12 cellular contexts compared by ENCODE assay signal in the genomic region with DNA sequence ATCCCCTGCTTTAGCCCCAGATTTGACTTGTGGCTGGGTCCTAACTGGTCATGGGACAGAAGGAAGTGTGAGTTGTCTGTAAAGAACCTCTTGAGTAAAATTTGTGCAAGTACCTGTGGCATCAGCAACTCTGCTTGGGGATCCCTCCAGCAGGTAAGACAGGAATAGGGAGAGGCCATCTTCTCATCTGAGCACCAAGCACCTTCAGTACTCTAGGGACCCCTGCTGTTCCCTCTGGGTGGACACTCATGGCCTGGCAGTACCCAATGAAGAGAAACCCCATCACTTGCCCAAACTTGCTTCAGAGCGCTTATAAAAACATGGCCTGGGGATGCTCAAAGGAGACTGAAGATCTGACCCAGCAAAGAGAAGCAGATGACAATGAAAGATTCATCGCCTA.
A peak's percentile ranks its signal among the peaks of the same experiment; 100 is the strongest.
DNase-seq lines count a peak whose midpoint lies in the region; ATAC-seq, FAIRE-seq and TF ChIP-seq lines count a peak whose summit lies in the region.
"Had no signal": no experiment of that assay in that cellular context is flagged by ENCODE, and none has a peak within 500 bp of the region (broad histone marks: within the 10 kb centered on the region; RNA-seq: fewer than 3 reads in every experiment).

No MANE protein-coding gene starts in this region.

- H3K36me3 ChIP-seq in HepG2 (replicated peaks in 1 of 2; ENCODE audit: control insufficient read depth in 1 of 2, insufficient read depth in 2 of 2, low read length in 2 of 2) (no peaks in the 10 kb centered on the region), right lobe of liver (no peaks in the 10 kb centered on the region), PC-9 (ENCODE audit: low read depth) (no peaks in the 10 kb centered on the region), esophagus muscularis mucosa (no peaks in the 10 kb centered on the region), upper lobe of right lung (no peaks in the 10 kb centered on the region)
- H3K36me3 ChIP-seq: vagina had no signal

- H3K9me2 ChIP-seq in PC-9 (ENCODE audit: insufficient read depth), result no peaks in the 10 kb centered on the region

- CTCF ChIA-PET in HepG2 (lab: Yijun Ruan, JAX; ENCODE audit: low intra/inter-chr PET ratio, low total read pairs) (no interaction called here), PC-9 (lab: Charles Lee) (no interaction called here)

- TF ChIP-seq POLR2A in HepG2 (IDR thresholded peaks at IDR 0.05; ENCODE audit: insufficient read depth in 1 of 2, low read depth in 2 of 2, low read length in 2 of 2) (no peak), right lobe of liver (IDR thresholded peaks at IDR 0.05) (no peak), esophagus muscularis mucosa (IDR thresholded peaks at IDR 0.05; ENCODE audit: low read depth) (no peak)

- H3K27me3 ChIP-seq in HepG2 (ENCODE audit: control insufficient read depth in 1 of 2, insufficient read depth in 2 of 2, low read length in 2 of 2), result peaks cover 0 to 11% of the 10 kb centered on the region in 2 experiments; a peak in 2 of 5 replicates
- peaks cover 0 to 6% of the 10 kb centered on the region in 2 donors for H3K27me3 ChIP-seq in right lobe of liver
- H3K27me3 ChIP-seq in PC-9 (ENCODE audit: insufficient read depth, low read depth), result peaks cover 4% of the 10 kb centered on the region; the same call in 1 of the 2 replicates
- peaks cover 0 to 10% (median 0%) of the 10 kb centered on the region in 4 donors for H3K27me3 ChIP-seq in esophagus muscularis mucosa
- H3K27me3 ChIP-seq in upper lobe of right lung, result no peaks in the 10 kb centered on the region
- H3K27me3 ChIP-seq: vagina had no signal

- TF ChIP-seq RAD21 in HepG2 (CRISPR knock-in tag; IDR thresholded peaks at IDR 0.05), result no peak

- H3K4me1 ChIP-seq in HepG2 (ENCODE audit: insufficient read depth, low read length), result no peaks in the 10 kb centered on the region
- no peaks in the 10 kb centered on the region for H3K4me1 ChIP-seq in right lobe of liver
- H3K4me1 ChIP-seq in PC-9 (replicated peaks; ENCODE audit: insufficient read depth), result peaks cover 6% of the 10 kb centered on the region; the same call in 1 of the 2 replicates
- H3K4me1 ChIP-seq in esophagus muscularis mucosa, result no peaks in the 10 kb centered on the region
- H3K4me1 ChIP-seq in upper lobe of right lung, result no peaks in the 10 kb centered on the region
- H3K4me1 ChIP-seq: vagina had no signal

- H2AFZ ChIP-seq in HepG2 (ENCODE audit: low read length), result no peak overlapping the region
- H2AFZ ChIP-seq in PC-9, result no peak overlapping the region

- H3K4me2 ChIP-seq in HepG2 (ENCODE audit: low read depth, low read length) (no peak overlapping the region), PC-9 (no peak overlapping the region)

- 55% methylated on average over 2 of the region's 2 CpGs for WGBS in HepG2 (ENCODE audit: low lambda C conversion rate)
- WGBS in right lobe of liver (ENCODE audit: insufficient coverage, low coverage, low lambda C conversion rate, missing lambda C conversion rate), result 90% methylated on average over 2 of the region's 2 CpGs
- 99% methylated on average over 2 of the region's 2 CpGs for WGBS in esophagus muscularis mucosa

- no peak overlapping the region for H3K9ac ChIP-seq in HepG2 (ENCODE audit: insufficient read depth, low read depth, low read length)

- H3K79me2 ChIP-seq in HepG2 (ENCODE audit: insufficient read depth, low read length) (no peaks in the 10 kb centered on the region), PC-9 (ENCODE audit: low read depth) (no peaks in the 10 kb centered on the region)

- no peak for FAIRE-seq in HepG2 (lab: Jason Lieb, UNC)
- FAIRE-seq: astrocyte had no signal

- H4K20me1 ChIP-seq in HepG2 (ENCODE audit: insufficient read depth, low read length), result no peaks in the 10 kb centered on the region
- H4K20me1 ChIP-seq in PC-9 (ENCODE audit: insufficient read depth), result no peaks in the 10 kb centered on the region

- intact Hi-C loops in HepG2 (cut with micrococcal nuclease; ENCODE audit: unreplicated experiment) (loop anchor here (10.0 kb wide), 1 partner anchor 263 kb away; no protein-coding TSS in a partner anchor), right lobe of liver (cut with DNase I) (no loop called here), PC-9 (cut with micrococcal nuclease; ENCODE audit: unreplicated experiment) (loop anchor here (1.0 to 10.0 kb wide), 4 partner anchors 97 to 677 kb away; no protein-coding TSS in a partner anchor), esophagus muscularis mucosa (cut with DNase I) (no loop called here), upper lobe of right lung (cut with DNase I) (no loop called here), left ventricle myocardium superior (cut with micrococcal nuclease) (no loop called here)

- no peaks in the 10 kb centered on the region for H3F3A ChIP-seq in PC-9 (ENCODE audit: insufficient read depth, low read depth)

- in situ Hi-C loops in HepG2 (cut with HindIII; ENCODE audit: extremely low pct_ligation_motif_present, low pct_unique_long_range_greater_than_20kb), result no loop called here

- DNase-seq in HepG2 (ENCODE audit: low spot score), result peak; percentile 7
- no peak for DNase-seq in right lobe of liver
- DNase-seq in PC-9, result no peak
- peak; percentile 75 for DNase-seq in esophagus muscularis mucosa (ENCODE audit: extremely low spot score)
- DNase-seq in upper lobe of right lung, result no peak
- DNase-seq in left ventricle myocardium superior, result no peak
- no peak for DNase-seq in NCI-H69 (lab: John Stamatoyannopoulos, UW)
- DNase-seq: activated T-cell treated with anti-CD3 and anti-CD28 coated beads for 4 hours, NCI-H2081 had no signal

- BruUV-seq in HepG2 (replicated peaks; lab: Mats Ljungman, UMichigan) (no TSS peak), PC-9 (replicated peaks; lab: Mats Ljungman, UMichigan) (no TSS peak)

- H3K9me3 ChIP-seq in HepG2 (ENCODE audit: low read length), result no peaks in the 10 kb centered on the region
- H3K9me3 ChIP-seq in right lobe of liver, result no peaks in the 10 kb centered on the region
- no peaks in the 10 kb centered on the region for H3K9me3 ChIP-seq in PC-9 (ENCODE audit: insufficient read depth, low read depth)
- H3K9me3 ChIP-seq in esophagus muscularis mucosa, result no peaks in the 10 kb centered on the region
- H3K9me3 ChIP-seq in upper lobe of right lung, result no peaks in the 10 kb centered on the region
- H3K9me3 ChIP-seq: vagina had no signal

- H3K4me3 ChIP-seq in HepG2 (replicated peaks in 1 of 3; ENCODE audit: insufficient read depth in 1 of 3, low read depth in 2 of 3, low read length in 3 of 3) (no peak overlapping the region), right lobe of liver (no peak overlapping the region), PC-9 (no peak overlapping the region), esophagus muscularis mucosa (no peak overlapping the region), upper lobe of right lung (no peak overlapping the region)
- H3K4me3 ChIP-seq: vagina had no signal

- H3K27ac ChIP-seq in HepG2 (ENCODE audit: extremely low read length, insufficient read depth, low read length) (no peak overlapping the region), right lobe of liver (no peak overlapping the region), PC-9 (no peak overlapping the region), esophagus muscularis mucosa (replicated peaks in 1 of 4) (no peak overlapping the region), upper lobe of right lung (no peak overlapping the region)
- H3K27ac ChIP-seq: vagina had no signal

- TF ChIP-seq EP300 in HepG2 (IDR thresholded peaks at IDR 0.05; ENCODE audit: low read depth in 2 of 2, low read length in 2 of 2), result no peak
- no peak for TF ChIP-seq EP300 in HepG2 (CRISPR knock-in tag; IDR thresholded peaks at IDR 0.05; ENCODE audit: borderline replicate concordance)
- no peak for TF ChIP-seq EP300 in esophagus muscularis mucosa (IDR thresholded peaks at IDR 0.05)

- TF ChIP-seq CTCF in HepG2 (CRISPR knock-in tag; IDR thresholded peaks at IDR 0.05) (peak; percentile 39; the same call in 1 of the 2 replicates), right lobe of liver (IDR thresholded peaks at IDR 0.05) (no peak), PC-9 (conservative IDR thresholded peaks at IDR 0.05) (peak; percentile 26; the same call in 1 of the 2 replicates), esophagus muscularis mucosa (IDR thresholded peaks at IDR 0.05) (no peak), upper lobe of right lung (IDR thresholded peaks at IDR 0.05) (no peak)

- ATAC-seq in HepG2 (peak; percentile 64), right lobe of liver (no peak), upper lobe of right lung (peak; percentile 13), GM21360 (IDR thresholded peaks at IDR 0.05; ENCODE audit: unreplicated experiment) (no peak), left ventricle myocardium superior (no peak)

- POLR2A ChIA-PET in HepG2 (lab: Yijun Ruan, JAX) (no interaction called here), PC-9 (lab: Charles Lee; ENCODE audit: unreplicated experiment) (interaction anchor here (0.6 kb wide), 1 partner anchor 217 kb away, joined by 4 read pairs; no protein-coding TSS in a partner anchor)

TF ChIP-seq in HepG2, 621 proteins besides CTCF, POLR2A, EP300 and RAD21:
- TF ChIP-seq ZSCAN20 (CRISPR knock-in tag; IDR thresholded peaks at IDR 0.05; ENCODE audit: borderline replicate concordance) (no peak), STAG1 (CRISPR knock-in tag; IDR thresholded peaks at IDR 0.05) (peak; percentile 50)

Comparison
In these comparisons a context has a peak if more than half of its experiments do, and no peak if none do; other contexts are left out.
1. ATAC-seq: peak in HepG2 (single experiment) and upper lobe of right lung (single experiment); none in right lobe of liver (0 of 4), GM21360 (single experiment) and left ventricle myocardium superior (single experiment).
2. DNase-seq: peak in HepG2 (single experiment) and esophagus muscularis mucosa (single experiment); none in right lobe of liver (0 of 3), PC-9 (0 of 2), upper lobe of right lung (single experiment), left ventricle myocardium superior (single experiment) and NCI-H69 (single experiment).
3. CTCF ChIP-seq: peak in HepG2 (single experiment) and PC-9 (single experiment); none in right lobe of liver (0 of 4), esophagus muscularis mucosa (0 of 3) and upper lobe of right lung (single experiment).
4. intact Hi-C loops: an anchor here in HepG2 (10.0 kb wide) and PC-9 (1.0 to 10.0 kb wide); none called in right lobe of liver, esophagus muscularis mucosa, upper lobe of right lung and left ventricle myocardium superior.